Comparison of ENCODE assay signal across 21 cellular contexts in the genomic region with DNA sequence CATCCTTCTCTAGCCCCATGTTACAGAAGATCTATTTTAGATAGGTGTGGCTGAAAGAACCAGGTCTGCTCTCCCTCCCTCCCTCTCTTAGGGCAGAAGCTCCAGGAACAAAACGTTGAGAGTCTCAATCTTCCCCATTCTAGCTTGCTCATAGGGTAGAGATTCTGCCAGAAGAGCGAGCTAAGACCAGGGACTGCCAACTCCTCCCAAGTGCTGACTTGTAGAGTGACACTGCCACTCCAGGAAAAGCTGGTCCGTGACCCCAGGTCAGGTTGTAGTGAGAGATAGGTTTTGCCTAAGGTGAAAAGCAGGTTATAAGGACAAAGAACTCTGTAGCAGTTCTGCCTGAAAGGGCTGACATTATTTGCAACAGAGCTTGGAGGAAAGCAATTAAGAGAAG.
DNase-seq lines count a peak whose midpoint lies in the region; ATAC-seq, FAIRE-seq and TF ChIP-seq lines count a peak whose summit lies in the region.
"Had no signal": no experiment of that assay in that cellular context is flagged by ENCODE, and none has a peak within 500 bp of the region (broad histone marks: within the 10 kb centered on the region; RNA-seq: fewer than 3 reads in every experiment).

No MANE protein-coding gene starts in this region.

- in situ Hi-C loops in HepG2 (cut with HindIII; ENCODE audit: extremely low pct_ligation_motif_present, low pct_unique_long_range_greater_than_20kb), result no loop called here

- H3K4me1 ChIP-seq in HepG2 (ENCODE audit: insufficient read depth, low read length) (no peaks in the 10 kb centered on the region), right lobe of liver (no peaks in the 10 kb centered on the region)
- H3K4me1 ChIP-seq: A549, HAP-1 had no signal

- POLR2A ChIA-PET in HepG2 (lab: Yijun Ruan, JAX), result no interaction called here

- peak; percentile 48 for ATAC-seq in HepG2
- ATAC-seq in right lobe of liver, result no peak
- ATAC-seq in T-helper 17 cell, result no peak
- no peak for ATAC-seq in GM18861 (IDR thresholded peaks at IDR 0.05; ENCODE audit: unreplicated experiment)
- ATAC-seq: A549 had no signal

- H3K36me3 ChIP-seq in HepG2 (replicated peaks in 1 of 2; ENCODE audit: control insufficient read depth in 1 of 2, insufficient read depth in 2 of 2, low read length in 2 of 2) (peaks cover 28 to 62% of the 10 kb centered on the region in 2 experiments), right lobe of liver (peaks cover 0 to 9% (median 3%) of the 10 kb centered on the region in 4 donors)
- H3K36me3 ChIP-seq: HAP-1 had no signal

- DNase-seq in HepG2 (ENCODE audit: low spot score), result no peak
- no peak for DNase-seq in right lobe of liver
- DNase-seq in epithelial cell of esophagus (ENCODE audit: low read depth), result peak; percentile 6
- no peak for DNase-seq in mesothelial cell of epicardium (ENCODE audit: low spot score in 2 of 2, unreplicated experiment in 2 of 2)
- DNase-seq in T-helper 17 cell, result no peak
- no peak for DNase-seq in glomerular visceral epithelial cell (ENCODE audit: extremely low spot score)
- DNase-seq: BE2C; CD4-positive, alpha-beta memory T cell; COR-L47; DMS153; DMS79 treated with DMSO at 0.1 percent for 48 hours; EL; GDM1 had no signal

- TF ChIP-seq CTCF in HepG2 (CRISPR knock-in tag; IDR thresholded peaks at IDR 0.05) (no peak), right lobe of liver (IDR thresholded peaks at IDR 0.05) (no peak), epithelial cell of esophagus (IDR thresholded peaks at IDR 0.05; ENCODE audit: insufficient read depth, low read depth, low read length, missing control alignments) (no peak), mesothelial cell of epicardium (IDR thresholded peaks at IDR 0.05; ENCODE audit: unreplicated experiment) (no peak)

- H3K9me3 ChIP-seq in HepG2 (ENCODE audit: low read length) (no peaks in the 10 kb centered on the region), right lobe of liver (no peaks in the 10 kb centered on the region), T-helper 17 cell (ENCODE audit: control insufficient read depth, low read length, poor library complexity, severe bottlenecking) (no peaks in the 10 kb centered on the region)
- H3K9me3 ChIP-seq: A549, BE2C, HAP-1 had no signal

- H3K27me3 Mint-ChIP-seq in mesothelial cell of epicardium (ENCODE audit: low read depth), result no peaks in the 10 kb centered on the region
- no peaks in the 10 kb centered on the region for H3K27me3 Mint-ChIP-seq in T-helper 17 cell
- H3K27me3 Mint-ChIP-seq: CD4-positive, alpha-beta memory T cell had no signal

- peaks cover 9% of the 10 kb centered on the region for H3K9me3 Mint-ChIP-seq in mesothelial cell of epicardium

- no peak overlapping the region for H2AFZ ChIP-seq in HepG2 (ENCODE audit: low read length)

- peaks cover 3% of the 10 kb centered on the region for H3K4me1 Mint-ChIP-seq in mesothelial cell of epicardium
- H3K4me1 Mint-ChIP-seq in T-helper 17 cell, result peaks cover 2% of the 10 kb centered on the region
- H3K4me1 Mint-ChIP-seq: CD4-positive, alpha-beta memory T cell had no signal

- WGBS in HepG2 (ENCODE audit: low lambda C conversion rate), result 85% methylated on average over 3 of the region's 3 CpGs
- 75% methylated on average over 2 of the region's 3 CpGs for WGBS in right lobe of liver (ENCODE audit: insufficient coverage, low coverage, low lambda C conversion rate, missing lambda C conversion rate)

- no peak overlapping the region for H3K9ac ChIP-seq in HepG2 (ENCODE audit: insufficient read depth, low read depth, low read length)

- intact Hi-C loops in HepG2 (cut with micrococcal nuclease; ENCODE audit: unreplicated experiment), result no loop called here
- intact Hi-C loops in right lobe of liver (cut with DNase I), result no loop called here

- no peaks in the 10 kb centered on the region for H3K79me2 ChIP-seq in HepG2 (ENCODE audit: insufficient read depth, low read length)

- CTCF ChIA-PET in HepG2 (lab: Yijun Ruan, JAX; ENCODE audit: low intra/inter-chr PET ratio, low total read pairs), result no interaction called here

- BruUV-seq in HepG2 (replicated peaks; lab: Mats Ljungman, UMichigan), result no TSS peak

- H3K36me3 Mint-ChIP-seq in mesothelial cell of epicardium, result peaks cover 39% of the 10 kb centered on the region
- peaks cover 8% of the 10 kb centered on the region for H3K36me3 Mint-ChIP-seq in T-helper 17 cell (ENCODE audit: low read depth)

- H3K4me2 ChIP-seq in HepG2 (ENCODE audit: low read depth, low read length), result no peak overlapping the region
- H3K4me2 ChIP-seq: A549 had no signal

- H3K27ac Mint-ChIP-seq in mesothelial cell of epicardium (peak overlapping the region; percentile 9), T-helper 17 cell (no peak overlapping the region)

- no peak for TF ChIP-seq POLR2A in HepG2 (IDR thresholded peaks at IDR 0.05; ENCODE audit: insufficient read depth in 1 of 2, low read depth in 2 of 2, low read length in 2 of 2)
- TF ChIP-seq POLR2A in right lobe of liver (IDR thresholded peaks at IDR 0.05), result no peak

- no peaks in the 10 kb centered on the region for H4K20me1 ChIP-seq in HepG2 (ENCODE audit: insufficient read depth, low read length)

- no peak overlapping the region for H3K27ac ChIP-seq in HepG2 (ENCODE audit: extremely low read length, insufficient read depth, low read length)
- H3K27ac ChIP-seq in right lobe of liver, result no peak overlapping the region
- H3K27ac ChIP-seq: A549, C4-2B, HL-60 had no signal

- TF ChIP-seq EP300 in HepG2 (IDR thresholded peaks at IDR 0.05; ENCODE audit: low read depth in 2 of 2, low read length in 2 of 2) (no peak), HepG2 (CRISPR knock-in tag; IDR thresholded peaks at IDR 0.05; ENCODE audit: borderline replicate concordance) (no peak)

- H3K27me3 ChIP-seq in HepG2 (ENCODE audit: control insufficient read depth in 1 of 2, insufficient read depth in 2 of 2, low read length in 2 of 2) (no peaks in the 10 kb centered on the region), right lobe of liver (no peaks in the 10 kb centered on the region)
- H3K27me3 ChIP-seq: BE2C had no signal

- no peak overlapping the region for H3K4me3 Mint-ChIP-seq in mesothelial cell of epicardium
- H3K4me3 Mint-ChIP-seq in T-helper 17 cell, result no peak overlapping the region
- H3K4me3 Mint-ChIP-seq: CD4-positive, alpha-beta memory T cell had no signal

- no peak for FAIRE-seq in HepG2 (lab: Jason Lieb, UNC)
- FAIRE-seq: A549, D721Med, GM12892, H1 had no signal

- no peak overlapping the region for H3K4me3 ChIP-seq in HepG2 (replicated peaks in 1 of 3; ENCODE audit: insufficient read depth in 1 of 3, low read depth in 2 of 3, low read length in 3 of 3)
- no peak overlapping the region for H3K4me3 ChIP-seq in right lobe of liver
- no peak overlapping the region for H3K4me3 ChIP-seq in epithelial cell of esophagus (ENCODE audit: low read length)
- H3K4me3 ChIP-seq: A549, HAP-1 had no signal

- TF ChIP-seq RAD21 in HepG2 (CRISPR knock-in tag; IDR thresholded peaks at IDR 0.05), result no peak

TF ChIP-seq in HepG2, 621 proteins besides CTCF, POLR2A, EP300 and RAD21:
- TF ChIP-seq ZNF350 (CRISPR knock-in tag; IDR thresholded peaks at IDR 0.05; ENCODE audit: borderline replicate concordance, low read depth), result no peak
- TF ChIP-seq ZNF7 (CRISPR knock-in tag; IDR thresholded peaks at IDR 0.05), result 0 out of 2 replicates have a peak, but pooled peaks have one; percentile 9
TF ChIP-seq in HepG2: peak in this region for 1.
